8 cellular contexts compared by ENCODE assay signal in genomic region chr7:66204822-66205735, GRCh38. TPM values are rescaled to one million over a fixed set of nuclear protein-coding genes. Genes with fewer than 3 reads are reported as not detected.
DNase-seq lines count a peak whose midpoint lies in the region; ATAC-seq and TF ChIP-seq lines count a peak whose summit lies in the region.

TSS of gene TPST1 (plus strand) at chr7:66205334. CDS start at chr7:66240426, 35,092 bp downstream.

- H3K9ac ChIP-seq in BLaER1 treated with 17β-estradiol and CSF1 and Interleukin-3, amounts not matched to agents 10 nM and 100 nM: peak within 1 kb of the TSS; percentile 84 to 95 (median 91)
- peak within 1 kb of the TSS; percentile 75 to 84 for H3K9ac ChIP-seq in liver (ENCODE audit: low read depth in 1 of 2, low read length in 2 of 2)

- no peaks in the 10 kb centered on the region for H3K27me3 ChIP-seq in BLaER1 treated with 17β-estradiol and CSF1 and Interleukin-3, amounts not matched to agents 10 nM and 100 nM
- no peaks in the 10 kb centered on the region for H3K27me3 ChIP-seq in liver (ENCODE audit: control insufficient read depth in 4 of 4, insufficient read depth in 4 of 4, low read length in 3 of 4)

- peak within 1 kb of the TSS; percentile 86 to 100 (median 95) for H3K4me3 ChIP-seq in BLaER1 treated with 17β-estradiol and CSF1 and Interleukin-3, amounts not matched to agents 10 nM and 100 nM
- H3K4me3 ChIP-seq in liver (ENCODE audit: low read depth in 1 of 3, low read length in 3 of 3): peak within 1 kb of the TSS; percentile 81 to 98 (median 84)

- H3K9me3 ChIP-seq in BLaER1 treated with 17β-estradiol and CSF1 and Interleukin-3, amounts not matched to agents 10 nM and 100 nM (replicated peaks in 1 of 11): no peaks in the 10 kb centered on the region
- H3K9me3 ChIP-seq in liver (ENCODE audit: control insufficient read depth in 4 of 4, low read length in 3 of 4): no peaks in the 10 kb centered on the region

- H3K4me1 ChIP-seq in BLaER1 treated with 17β-estradiol and CSF1 and Interleukin-3, amounts not matched to agents 10 nM and 100 nM: peaks cover 29 to 43% (median 40%) of the 10 kb centered on the region in 10 experiments
- H3K4me1 ChIP-seq in liver (ENCODE audit: control insufficient read depth in 4 of 4, insufficient read depth in 4 of 4, low read length in 3 of 4): peaks cover 0 to 26% (median 3%) of the 10 kb centered on the region in 4 donors

- ATAC-seq in GM19324 (IDR thresholded peaks at IDR 0.05; ENCODE audit: low FRiP score, unreplicated experiment) (peak; percentile 94), HG03460 (IDR thresholded peaks at IDR 0.05; ENCODE audit: unreplicated experiment) (peak; percentile 87)

- peaks cover 0 to 13% (median 8%) of the 10 kb centered on the region in 11 experiments; a peak in 13 of 22 replicates for H3K36me3 ChIP-seq in BLaER1 treated with 17β-estradiol and CSF1 and Interleukin-3, amounts not matched to agents 10 nM and 100 nM
- peaks cover 0 to 2% (median 0%) of the 10 kb centered on the region in 4 donors for H3K36me3 ChIP-seq in liver (ENCODE audit: control insufficient read depth in 4 of 4, insufficient read depth in 3 of 4, low read depth in 1 of 4, low read length in 3 of 4)

- peak; percentile 54 for TF ChIP-seq CTCF in liver (IDR thresholded peaks at IDR 0.05; ENCODE audit: low read depth, low read length, missing input control)

- TF ChIP-seq RAD21 in liver (IDR thresholded peaks at IDR 0.05): peak; percentile 49 to 75

- peaks cover 0 to 32% (median 8%) of the 10 kb centered on the region in 11 experiments; a peak in 9 of 22 replicates for H4K20me1 ChIP-seq in BLaER1 treated with 17β-estradiol and CSF1 and Interleukin-3, amounts not matched to agents 10 nM and 100 nM

- under 1% methylated on average over 89 of the region's 89 CpGs for WGBS in liver

- peak within 1 kb of the TSS; percentile 87 to 99 (median 95) for H3K4me2 ChIP-seq in BLaER1 treated with 17β-estradiol and CSF1 and Interleukin-3, amounts not matched to agents 10 nM and 100 nM

- DNase-seq in NCI-H526 (lab: John Stamatoyannopoulos, UW): peak; percentile 85 to 96
- peak; percentile 81 to 84 for DNase-seq in activated CD4-positive, alpha-beta T cell treated with anti-CD3 and anti-CD28 coated beads, Interleukin-2, amount 50 U/mL, for 48 hours
- DNase-seq in dermis microvascular lymphatic vessel endothelial cell (ENCODE audit: low read depth in 2 of 2): peak; percentile 86 to 96
- DNase-seq in stimulated activated CD4-positive, alpha-beta T cell treated with anti-CD3 and anti-CD28 coated beads, Interleukin-4, amount 100 ng/mL, for 1 hour: peak; percentile 79

- H3K27ac ChIP-seq in BLaER1 treated with 17β-estradiol and CSF1 and Interleukin-3, amounts not matched to agents 10 nM and 100 nM: peak within 1 kb of the TSS; percentile 78 to 89 (median 84)
- H3K27ac ChIP-seq in liver (ENCODE audit: low read depth in 1 of 2, low read length in 2 of 2): peak within 1 kb of the TSS; percentile 91

TF ChIP-seq in liver, 16 proteins besides CTCF, POLR2A, EP300 and RAD21:
- TF ChIP-seq, protein P1, sequence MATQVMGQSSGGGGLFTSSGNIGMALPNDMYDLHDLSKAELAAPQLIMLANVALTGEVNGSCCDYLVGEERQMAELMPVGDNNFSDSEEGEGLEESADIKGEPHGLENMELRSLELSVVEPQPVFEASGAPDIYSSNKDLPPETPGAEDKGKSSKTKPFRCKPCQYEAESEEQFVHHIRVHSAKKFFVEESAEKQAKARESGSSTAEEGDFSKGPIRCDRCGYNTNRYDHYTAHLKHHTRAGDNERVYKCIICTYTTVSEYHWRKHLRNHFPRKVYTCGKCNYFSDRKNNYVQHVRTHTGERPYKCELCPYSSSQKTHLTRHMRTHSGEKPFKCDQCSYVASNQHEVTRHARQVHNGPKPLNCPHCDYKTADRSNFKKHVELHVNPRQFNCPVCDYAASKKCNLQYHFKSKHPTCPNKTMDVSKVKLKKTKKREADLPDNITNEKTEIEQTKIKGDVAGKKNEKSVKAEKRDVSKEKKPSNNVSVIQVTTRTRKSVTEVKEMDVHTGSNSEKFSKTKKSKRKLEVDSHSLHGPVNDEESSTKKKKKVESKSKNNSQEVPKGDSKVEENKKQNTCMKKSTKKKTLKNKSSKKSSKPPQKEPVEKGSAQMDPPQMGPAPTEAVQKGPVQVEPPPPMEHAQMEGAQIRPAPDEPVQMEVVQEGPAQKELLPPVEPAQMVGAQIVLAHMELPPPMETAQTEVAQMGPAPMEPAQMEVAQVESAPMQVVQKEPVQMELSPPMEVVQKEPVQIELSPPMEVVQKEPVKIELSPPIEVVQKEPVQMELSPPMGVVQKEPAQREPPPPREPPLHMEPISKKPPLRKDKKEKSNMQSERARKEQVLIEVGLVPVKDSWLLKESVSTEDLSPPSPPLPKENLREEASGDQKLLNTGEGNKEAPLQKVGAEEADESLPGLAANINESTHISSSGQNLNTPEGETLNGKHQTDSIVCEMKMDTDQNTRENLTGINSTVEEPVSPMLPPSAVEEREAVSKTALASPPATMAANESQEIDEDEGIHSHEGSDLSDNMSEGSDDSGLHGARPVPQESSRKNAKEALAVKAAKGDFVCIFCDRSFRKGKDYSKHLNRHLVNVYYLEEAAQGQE (IDR thresholded peaks at IDR 0.05): peak; percentile 82
- TF ChIP-seq SP1 (IDR thresholded peaks at IDR 0.05) (peak; percentile 91), JUND (IDR thresholded peaks at IDR 0.05) (no peak), HNF4A (conservative IDR thresholded peaks at IDR 0.05) (peak in 1 of 2 donors; percentile 10), YY1 (IDR thresholded peaks at IDR 0.05) (peak; percentile 64), TAF1 (conservative IDR thresholded peaks at IDR 0.05) (peak; percentile 89)
- TF ChIP-seq, protein P2, sequence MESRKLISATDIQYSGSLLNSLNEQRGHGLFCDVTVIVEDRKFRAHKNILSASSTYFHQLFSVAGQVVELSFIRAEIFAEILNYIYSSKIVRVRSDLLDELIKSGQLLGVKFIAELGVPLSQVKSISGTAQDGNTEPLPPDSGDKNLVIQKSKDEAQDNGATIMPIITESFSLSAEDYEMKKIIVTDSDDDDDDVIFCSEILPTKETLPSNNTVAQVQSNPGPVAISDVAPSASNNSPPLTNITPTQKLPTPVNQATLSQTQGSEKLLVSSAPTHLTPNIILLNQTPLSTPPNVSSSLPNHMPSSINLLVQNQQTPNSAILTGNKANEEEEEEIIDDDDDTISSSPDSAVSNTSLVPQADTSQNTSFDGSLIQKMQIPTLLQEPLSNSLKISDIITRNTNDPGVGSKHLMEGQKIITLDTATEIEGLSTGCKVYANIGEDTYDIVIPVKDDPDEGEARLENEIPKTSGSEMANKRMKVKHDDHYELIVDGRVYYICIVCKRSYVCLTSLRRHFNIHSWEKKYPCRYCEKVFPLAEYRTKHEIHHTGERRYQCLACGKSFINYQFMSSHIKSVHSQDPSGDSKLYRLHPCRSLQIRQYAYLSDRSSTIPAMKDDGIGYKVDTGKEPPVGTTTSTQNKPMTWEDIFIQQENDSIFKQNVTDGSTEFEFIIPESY (IDR thresholded peaks at IDR 0.05): no peak

RNA-seq across cellular contexts. Expression of gene TPST1, which starts in this region (rescaled TPM):
- total RNA-seq in dermis microvascular lymphatic vessel endothelial cell: 21.8 and 32.1 TPM in 2 replicates
- 10 to 100 TPM; 26.8 to 62.5 TPM for total RNA-seq in liver
- 10 to 100 TPM; 23.8 to 24.7 TPM for polyA plus RNA-seq in liver

Comparison
In these comparisons a context has a peak if more than half of its experiments do, and no peak if none do; other contexts are left out.
1. Peak in every context shown above with its lines: DNase-seq, ATAC-seq, H3K4me3 ChIP-seq and H3K27ac ChIP-seq.